In genomic region chr17:76281573-76282371, GRCh38 we compare ENCODE assay signal across 1 cellular context.
TF ChIP-seq lines count a peak whose summit lies in the region.

No MANE protein-coding gene starts in this region.

TF ChIP-seq in HepG2, 621 proteins besides CTCF, POLR2A, EP300 and RAD21 (continued from another document):
- TF ChIP-seq ZFP91 (CRISPR knock-in tag; IDR thresholded peaks at IDR 0.05; ENCODE audit: borderline replicate concordance): peak; percentile 14
- no peak for TF ChIP-seq FOXK2 (IDR thresholded peaks at IDR 0.05)
- no peak for TF ChIP-seq SAFB2 (CRISPR knock-in tag; IDR thresholded peaks at IDR 0.05; ENCODE audit: borderline replicate concordance, low read depth)
- no peak for TF ChIP-seq KAT7 (CRISPR knock-in tag; IDR thresholded peaks at IDR 0.05; ENCODE audit: borderline replicate concordance)
- TF ChIP-seq TFE3 (CRISPR knock-in tag; IDR thresholded peaks at IDR 0.05): no peak
- TF ChIP-seq ZNF558 (CRISPR knock-in tag; IDR thresholded peaks at IDR 0.05; ENCODE audit: borderline replicate concordance): no peak
- TF ChIP-seq ZNF597 (CRISPR knock-in tag; IDR thresholded peaks at IDR 0.05): no peak
- TF ChIP-seq ZFP1 (CRISPR knock-in tag; IDR thresholded peaks at IDR 0.05): no peak
- TF ChIP-seq BATF2 (CRISPR knock-in tag; IDR thresholded peaks at IDR 0.05): no peak
- TF ChIP-seq, protein P1, sequence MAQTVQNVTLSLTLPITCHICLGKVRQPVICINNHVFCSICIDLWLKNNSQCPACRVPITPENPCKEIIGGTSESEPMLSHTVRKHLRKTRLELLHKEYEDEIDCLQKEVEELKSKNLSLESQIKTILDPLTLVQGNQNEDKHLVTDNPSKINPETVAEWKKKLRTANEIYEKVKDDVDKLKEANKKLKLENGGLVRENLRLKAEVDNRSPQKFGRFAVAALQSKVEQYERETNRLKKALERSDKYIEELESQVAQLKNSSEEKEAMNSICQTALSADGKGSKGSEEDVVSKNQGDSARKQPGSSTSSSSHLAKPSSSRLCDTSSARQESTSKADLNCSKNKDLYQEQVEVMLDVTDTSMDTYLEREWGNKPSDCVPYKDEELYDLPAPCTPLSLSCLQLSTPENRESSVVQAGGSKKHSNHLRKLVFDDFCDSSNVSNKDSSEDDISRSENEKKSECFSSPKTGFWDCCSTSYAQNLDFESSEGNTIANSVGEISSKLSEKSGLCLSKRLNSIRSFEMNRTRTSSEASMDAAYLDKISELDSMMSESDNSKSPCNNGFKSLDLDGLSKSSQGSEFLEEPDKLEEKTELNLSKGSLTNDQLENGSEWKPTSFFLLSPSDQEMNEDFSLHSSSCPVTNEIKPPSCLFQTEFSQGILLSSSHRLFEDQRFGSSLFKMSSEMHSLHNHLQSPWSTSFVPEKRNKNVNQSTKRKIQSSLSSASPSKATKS (CRISPR knock-in tag; IDR thresholded peaks at IDR 0.05): no peak
- TF ChIP-seq CERS6 (CRISPR knock-in tag; IDR thresholded peaks at IDR 0.05): no peak
- 0 out of 2 replicates have a peak, but pooled peaks have one; percentile 25 for TF ChIP-seq ZMYM2 (CRISPR knock-in tag; IDR thresholded peaks at IDR 0.05)
- TF ChIP-seq GABPB1 (CRISPR knock-in tag; IDR thresholded peaks at IDR 0.05): peak; percentile 21; the same call in 1 of the 2 replicates
- TF ChIP-seq CENPX (CRISPR knock-in tag; IDR thresholded peaks at IDR 0.05): no peak
- TF ChIP-seq TARDBP (CRISPR knock-in tag; IDR thresholded peaks at IDR 0.05): no peak
- TF ChIP-seq AGO2 (optimal IDR thresholded peaks at IDR 0.05; ENCODE audit: low read depth, low read length): peak; percentile 65
- TF ChIP-seq NFIB (CRISPR knock-in tag; IDR thresholded peaks at IDR 0.05; ENCODE audit: borderline replicate concordance): no peak; the same call in none of the 2 replicates
- TF ChIP-seq ZNF10 (CRISPR knock-in tag; IDR thresholded peaks at IDR 0.05; ENCODE audit: borderline replicate concordance, low read depth): no peak
- no peak for TF ChIP-seq ZNF766 (CRISPR knock-in tag; IDR thresholded peaks at IDR 0.05; ENCODE audit: borderline replicate concordance)
- TF ChIP-seq ZNF121 (CRISPR knock-in tag; IDR thresholded peaks at IDR 0.05): peak; percentile 89
- no peak for TF ChIP-seq SALL2 (CRISPR knock-in tag; IDR thresholded peaks at IDR 0.05)
- no peak for TF ChIP-seq ZC3H13 (CRISPR knock-in tag; IDR thresholded peaks at IDR 0.05)
- TF ChIP-seq MBNL3 (CRISPR knock-in tag; conservative IDR thresholded peaks at IDR 0.05): no peak
- TF ChIP-seq, protein P2, sequence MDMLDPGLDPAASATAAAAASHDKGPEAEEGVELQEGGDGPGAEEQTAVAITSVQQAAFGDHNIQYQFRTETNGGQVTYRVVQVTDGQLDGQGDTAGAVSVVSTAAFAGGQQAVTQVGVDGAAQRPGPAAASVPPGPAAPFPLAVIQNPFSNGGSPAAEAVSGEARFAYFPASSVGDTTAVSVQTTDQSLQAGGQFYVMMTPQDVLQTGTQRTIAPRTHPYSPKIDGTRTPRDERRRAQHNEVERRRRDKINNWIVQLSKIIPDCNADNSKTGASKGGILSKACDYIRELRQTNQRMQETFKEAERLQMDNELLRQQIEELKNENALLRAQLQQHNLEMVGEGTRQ (IDR thresholded peaks at IDR 0.05; ENCODE audit: low read depth, low read length): no peak
- TF ChIP-seq, protein P2 (CRISPR knock-in tag; IDR thresholded peaks at IDR 0.05; ENCODE audit: borderline replicate concordance): no peak
- peak; percentile 49; the same call in 1 of the 2 replicates for TF ChIP-seq PAF1 (CRISPR knock-in tag; IDR thresholded peaks at IDR 0.05)
- no peak for TF ChIP-seq ZSCAN31 (CRISPR knock-in tag; IDR thresholded peaks at IDR 0.05; ENCODE audit: low read depth)
- peak; percentile 43; the same call in 1 of the 2 replicates for TF ChIP-seq SALL1 (CRISPR knock-in tag; IDR thresholded peaks at IDR 0.05)
- no peak for TF ChIP-seq GRHL1 (CRISPR knock-in tag; conservative IDR thresholded peaks at IDR 0.05)
- TF ChIP-seq ZNF546 (CRISPR knock-in tag; conservative IDR thresholded peaks at IDR 0.05): no peak
- no peak for TF ChIP-seq HNF4G (IDR thresholded peaks at IDR 0.05; ENCODE audit: borderline replicate concordance, low read depth, low read length)
- TF ChIP-seq HNF4G (CRISPR knock-in tag; IDR thresholded peaks at IDR 0.05; ENCODE audit: borderline replicate concordance, low read depth): no peak
- no peak for TF ChIP-seq PAX8 (CRISPR knock-in tag; IDR thresholded peaks at IDR 0.05; ENCODE audit: borderline replicate concordance)
- TF ChIP-seq ZNF292 (CRISPR knock-in tag; IDR thresholded peaks at IDR 0.05; ENCODE audit: borderline replicate concordance, low read depth): 0 out of 2 replicates have a peak, but pooled peaks have one; percentile 38
- 0 out of 2 replicates have a peak, but pooled peaks have one; percentile 23 for TF ChIP-seq SPEN (CRISPR knock-in tag; IDR thresholded peaks at IDR 0.05; ENCODE audit: low read depth)
